ENCODE assay signal across 26 cellular contexts in genomic region chr12:96486751-96487150, GRCh38. TPM values are rescaled to one million over a fixed set of nuclear protein-coding genes. Genes with fewer than 3 reads are reported as not detected.
"Had no signal": no experiment of that assay in that cellular context is flagged by ENCODE, and none has a peak within 500 bp of the region (broad histone marks: within the 10 kb centered on the region; RNA-seq: fewer than 3 reads in every experiment).

No MANE protein-coding gene starts in this region.

- H3K9ac ChIP-seq: neural progenitor cell had no signal

- H3K4me1 ChIP-seq: colonic mucosa, neural progenitor cell, testis had no signal

- H2AFZ ChIP-seq: neural progenitor cell had no signal

- H3K27ac Mint-ChIP-seq: activated naive CD8-positive, alpha-beta T cell; activated T-helper 2 cell treated with anti-CD3 and anti-CD28 coated beads, Interferon-gamma antibody, Interleukin-2, Interleukin-4, amounts not matched to agents 10 μg/mL and 5 μg/mL and 100 μg/mL, durations not matched to agents 14 hours and 24 hours and 36 hours; mesothelial cell of epicardium; neural progenitor cell had no signal

- H3K27me3 Mint-ChIP-seq: activated naive CD8-positive, alpha-beta T cell; effector memory CD8-positive, alpha-beta T cell; naive thymus-derived CD8-positive, alpha-beta T cell; T-cell had no signal

- H3K9me3 ChIP-seq: adrenal gland, ascending aorta, colonic mucosa, testis, upper lobe of left lung had no signal

- H3K4me3 ChIP-seq: adrenal gland, ascending aorta, colonic mucosa, dorsolateral prefrontal cortex, lung, neural progenitor cell, testis, upper lobe of left lung had no signal

- DNase-seq: activated CD4-positive, alpha-beta T cell treated with anti-CD3 and anti-CD28 coated beads for 4 hours; activated CD4-positive, alpha-beta T cell treated with anti-CD3 and anti-CD28 coated beads, Interleukin-2, amount 50 U/mL, for 48 hours; activated CD4-positive, CD25-positive, alpha-beta regulatory T cell; activated CD8-positive, alpha-beta memory T cell treated with anti-CD3 and anti-CD28 coated beads, Interleukin-2, amount 50 U/mL, for 48 hours; activated naive CD4-positive, alpha-beta T cell; activated T-cell treated with anti-CD3 and anti-CD28 coated beads, Interleukin-2, amount 50 U/mL, for 4 hours; adrenal gland; colonic mucosa; dorsolateral prefrontal cortex; effector memory CD8-positive, alpha-beta T cell; naive thymus-derived CD8-positive, alpha-beta T cell; stimulated activated CD4-positive, alpha-beta T cell treated with anti-CD3 and anti-CD28 coated beads, Interleukin-2, amount 100 ng/mL, for 48 hours; stimulated activated CD8-positive, alpha-beta memory T cell treated with anti-CD3 and anti-CD28 coated beads, Interleukin-4, amount 100 ng/mL, for 48 hours; stimulated activated naive B cell treated with anti-CD40 and anti-IgM and Interleukin-4, amounts not matched to agents 10 μg/mL and 1 μg/mL and 100 μg/mL, for 72 hours; T-cell; testis; upper lobe of left lung had no signal

- ATAC-seq: activated T-cell treated with anti-CD3 and anti-CD28 coated beads, Interleukin-2, amount 50 U/mL, for 4 hours; effector memory CD8-positive, alpha-beta T cell; left lobe of liver; naive thymus-derived CD8-positive, alpha-beta T cell; sciatic nerve; stimulated activated naive B cell treated with anti-CD40 and anti-IgM and Interleukin-4, amounts not matched to agents 10 μg/mL and 1 μg/mL and 100 μg/mL, for 72 hours; T-cell had no signal

- H3K36me3 Mint-ChIP-seq: activated naive CD8-positive, alpha-beta T cell; mesothelial cell of epicardium; naive thymus-derived CD8-positive, alpha-beta T cell; neural progenitor cell; stimulated activated naive B cell treated with anti-CD40 and anti-IgM and Interleukin-4, amounts not matched to agents 10 μg/mL and 1 μg/mL and 100 μg/mL, for 72 hours; T-cell had no signal

- H3K27ac ChIP-seq: adrenal gland, ascending aorta, colonic mucosa, dorsolateral prefrontal cortex, neural progenitor cell, testis had no signal

- FAIRE-seq: bronchial epithelial cell had no signal

- H3K27me3 ChIP-seq: adrenal gland, ascending aorta, colonic mucosa, dorsolateral prefrontal cortex, testis, upper lobe of left lung had no signal

- H3K4me3 Mint-ChIP-seq: activated naive CD8-positive, alpha-beta T cell; activated T-cell treated with anti-CD3 and anti-CD28 coated beads, Interleukin-2, amount 50 U/mL, for 4 hours; mesothelial cell of epicardium; naive thymus-derived CD8-positive, alpha-beta T cell had no signal

- H3K4me2 ChIP-seq: neural progenitor cell had no signal

- H3K9me3 Mint-ChIP-seq: activated T-helper 2 cell treated with anti-CD3 and anti-CD28 coated beads, Interferon-gamma antibody, Interleukin-2, Interleukin-4, amounts not matched to agents 10 μg/mL and 5 μg/mL and 100 μg/mL, durations not matched to agents 14 hours and 24 hours and 36 hours; effector memory CD8-positive, alpha-beta T cell; mesothelial cell of epicardium; naive thymus-derived CD8-positive, alpha-beta T cell; neural progenitor cell; stimulated activated naive B cell treated with anti-CD40 and anti-IgM and Interleukin-4, amounts not matched to agents 10 μg/mL and 1 μg/mL and 100 μg/mL, for 72 hours had no signal

- H3K36me3 ChIP-seq: adrenal gland, ascending aorta, colonic mucosa, neural progenitor cell, upper lobe of left lung had no signal

RNA-seq across cellular contexts. Expression of gene CFAP54, which starts 2.6 kb away (rescaled TPM):
- total RNA-seq: ascending aorta had no signal
- polyA plus RNA-seq: naive thymus-derived CD8-positive, alpha-beta T cell had no signal
